14 cellular contexts compared by ENCODE assay signal in genomic region chr11:6362185-6362867, GRCh38. TPM values are rescaled to one million over a fixed set of nuclear protein-coding genes. Genes with fewer than 3 reads are reported as not detected.
DNase-seq lines count a peak whose midpoint lies in the region; ATAC-seq and TF ChIP-seq lines count a peak whose summit lies in the region.
"Had no signal": no experiment of that assay in that cellular context is flagged by ENCODE, and none has a peak within 500 bp of the region (broad histone marks: within the 10 kb centered on the region; RNA-seq: fewer than 3 reads in every experiment).

No MANE protein-coding gene starts in this region.

- H3K4me1 ChIP-seq in endodermal cell (ENCODE audit: control insufficient read depth, insufficient read depth, low read length) (no peaks in the 10 kb centered on the region), right atrium auricular region (peaks cover 0 to 14% of the 10 kb centered on the region in 2 donors), MM.1S (ENCODE audit: low read length) (no peaks in the 10 kb centered on the region)

- H3K27ac ChIP-seq in endodermal cell (ENCODE audit: low read depth, low read length) (no peak overlapping the region), right atrium auricular region (peak overlapping the region; percentile 59 to 87), MM.1S (ENCODE audit: low read length) (no peak overlapping the region)
- H3K27ac ChIP-seq: 22Rv1, SJCRH30, thyroid gland had no signal

- no peaks in the 10 kb centered on the region for H3K9me3 Mint-ChIP-seq in endodermal cell
- no peaks in the 10 kb centered on the region for H3K9me3 Mint-ChIP-seq in activated T-cell treated with anti-CD3 and anti-CD28 coated beads, Interleukin-2, amount 50 U/mL, for 4 hours
- H3K9me3 Mint-ChIP-seq: activated naive CD4-positive, alpha-beta T cell treated with anti-CD3 and anti-CD28 coated beads, Interleukin-2, amount 50 U/mL, for 24 hours; CD8-positive, alpha-beta T cell had no signal

- no peak overlapping the region for H3K4me3 ChIP-seq in endodermal cell (ENCODE audit: low read length)
- no peak overlapping the region for H3K4me3 ChIP-seq in right atrium auricular region
- H3K4me3 ChIP-seq in MM.1S (ENCODE audit: low read length), result no peak overlapping the region
- H3K4me3 ChIP-seq: SJCRH30, thyroid gland had no signal

- ATAC-seq in GM18907 (IDR thresholded peaks at IDR 0.05; ENCODE audit: unreplicated experiment), result no peak
- no peak for ATAC-seq in activated T-cell treated with anti-CD3 and anti-CD28 coated beads, Interleukin-2, amount 50 U/mL, for 4 hours

- H3K9ac ChIP-seq in endodermal cell (ENCODE audit: extremely low read depth, low read length, poor library complexity, severe bottlenecking) (no peak overlapping the region), MM.1S (ENCODE audit: low read length) (no peak overlapping the region)

- H3K36me3 Mint-ChIP-seq in endodermal cell (ENCODE audit: low read depth), result no peaks in the 10 kb centered on the region
- H3K36me3 Mint-ChIP-seq in activated T-cell treated with anti-CD3 and anti-CD28 coated beads, Interleukin-2, amount 50 U/mL, for 4 hours (ENCODE audit: insufficient read depth), result no peaks in the 10 kb centered on the region
- H3K36me3 Mint-ChIP-seq: activated naive CD4-positive, alpha-beta T cell treated with anti-CD3 and anti-CD28 coated beads, Interleukin-2, amount 50 U/mL, for 24 hours; CD8-positive, alpha-beta T cell had no signal

- peak; percentile 25 for DNase-seq in AG20443 (ENCODE audit: low spot score)
- no peak for DNase-seq in endodermal cell
- DNase-seq in right atrium auricular region (ENCODE audit: low spot score), result peak; percentile 77
- peak; percentile 85 for DNase-seq in posterior vena cava (ENCODE audit: low spot score)
- DNase-seq in MM.1S, result no peak
- no peak for DNase-seq in GM19238 (ENCODE audit: insufficient read length, low spot score)
- no peak for DNase-seq in activated T-cell treated with anti-CD3 and anti-CD28 coated beads, Interleukin-2, amount 50 U/mL, for 4 hours

- H3K36me3 ChIP-seq in endodermal cell (ENCODE audit: control insufficient read depth, insufficient read depth, low read length) (no peaks in the 10 kb centered on the region), right atrium auricular region (no peaks in the 10 kb centered on the region), MM.1S (replicated peaks; ENCODE audit: insufficient read depth, low read length) (no peaks in the 10 kb centered on the region)
- H3K36me3 ChIP-seq: SJCRH30, thyroid gland had no signal

- no peaks in the 10 kb centered on the region for H3K27me3 ChIP-seq in endodermal cell (ENCODE audit: control insufficient read depth, insufficient read depth, low read length, poor library complexity, severe bottlenecking)
- no peaks in the 10 kb centered on the region for H3K27me3 ChIP-seq in right atrium auricular region
- H3K27me3 ChIP-seq in MM.1S (replicated peaks; ENCODE audit: insufficient read depth, low read length), result no peaks in the 10 kb centered on the region
- H3K27me3 ChIP-seq: thyroid gland had no signal

- H3K9me2 ChIP-seq in MM.1S (replicated peaks; ENCODE audit: insufficient read depth, low read length), result no peaks in the 10 kb centered on the region

- peak overlapping the region; percentile 26 for H3K27ac Mint-ChIP-seq in endodermal cell
- H3K27ac Mint-ChIP-seq: activated CD4-positive, alpha-beta T cell treated with anti-CD3 and anti-CD28 coated beads for 36 hours; activated naive CD4-positive, alpha-beta T cell treated with anti-CD3 and anti-CD28 coated beads, Interleukin-2, amount 50 U/mL, for 24 hours; CD8-positive, alpha-beta T cell had no signal

- no peaks in the 10 kb centered on the region for H4K20me1 ChIP-seq in MM.1S (ENCODE audit: insufficient read depth, low read length)

- H2AFZ ChIP-seq in MM.1S (ENCODE audit: low read length), result no peak overlapping the region

- no peaks in the 10 kb centered on the region for H3K27me3 Mint-ChIP-seq in endodermal cell (ENCODE audit: insufficient read depth)
- H3K27me3 Mint-ChIP-seq in activated T-cell treated with anti-CD3 and anti-CD28 coated beads, Interleukin-2, amount 50 U/mL, for 4 hours (ENCODE audit: low read depth), result no peaks in the 10 kb centered on the region
- H3K27me3 Mint-ChIP-seq: activated CD4-positive, alpha-beta T cell treated with anti-CD3 and anti-CD28 coated beads for 36 hours; activated naive CD4-positive, alpha-beta T cell treated with anti-CD3 and anti-CD28 coated beads, Interleukin-2, amount 50 U/mL, for 24 hours had no signal

- TF ChIP-seq CTCF in endodermal cell (conservative IDR thresholded peaks at IDR 0.05) (no peak), right atrium auricular region (IDR thresholded peaks at IDR 0.05) (no peak), MM.1S (IDR thresholded peaks at IDR 0.05; ENCODE audit: low read length) (no peak)

- H3K9me3 ChIP-seq in endodermal cell (ENCODE audit: control insufficient read depth, low read length) (no peaks in the 10 kb centered on the region), right atrium auricular region (no peaks in the 10 kb centered on the region), MM.1S (replicated peaks; ENCODE audit: insufficient read depth, low read length) (no peaks in the 10 kb centered on the region)
- H3K9me3 ChIP-seq: SJCRH30, thyroid gland had no signal

- no peak overlapping the region for H3K4me2 ChIP-seq in MM.1S (ENCODE audit: low read depth, low read length)

- no peaks in the 10 kb centered on the region for H3K79me2 ChIP-seq in MM.1S (ENCODE audit: low read length)

- intact Hi-C loops in posterior vena cava (cut with DNase I), result loop anchor here (5.0 to 10.0 kb wide), 3 partner anchors 40 to 338 kb away; partner anchors contain the start of genes CAVIN3 (in 1 of the 2) and CCKBR (in 1 of the 2)

- WGBS in endodermal cell (ENCODE audit: insufficient coverage in 1 of 2, insufficient read length in 1 of 2), 2 experiments, result 93 to 100% methylated on average over 5 of the region's 5 CpGs

- peaks cover 6% of the 10 kb centered on the region for H3K4me1 Mint-ChIP-seq in endodermal cell
- H3K4me1 Mint-ChIP-seq in activated T-cell treated with anti-CD3 and anti-CD28 coated beads, Interleukin-2, amount 50 U/mL, for 4 hours (ENCODE audit: low read depth), result peaks cover under 1% of the 10 kb centered on the region

- H3F3A ChIP-seq in MM.1S (ENCODE audit: insufficient read depth, low read length), result no peaks in the 10 kb centered on the region

- H3K4me3 Mint-ChIP-seq in endodermal cell, result no peak overlapping the region
- no peak overlapping the region for H3K4me3 Mint-ChIP-seq in activated T-cell treated with anti-CD3 and anti-CD28 coated beads, Interleukin-2, amount 50 U/mL, for 4 hours
- H3K4me3 Mint-ChIP-seq: activated CD4-positive, alpha-beta T cell treated with anti-CD3 and anti-CD28 coated beads for 36 hours; activated naive CD4-positive, alpha-beta T cell treated with anti-CD3 and anti-CD28 coated beads, Interleukin-2, amount 50 U/mL, for 24 hours; CD8-positive, alpha-beta T cell had no signal

RNA-seq across cellular contexts. Expression of gene SMPD1, which starts 27.9 kb away (rescaled TPM):
- total RNA-seq in endodermal cell, result 10 to 100 TPM in 1 of 2 donors, 1 to 10 TPM in 1; 9.4 to 28.7 TPM
- polyA plus RNA-seq in endodermal cell (2013, experiment 1 of 2), result 18.4 TPM
- 18.3 TPM for polyA plus RNA-seq in endodermal cell (2013, experiment 2 of 2)
- 10 to 100 TPM; 44.5 to 71.7 TPM for total RNA-seq in right atrium auricular region
- total RNA-seq in posterior vena cava, result 10 to 100 TPM; 35.4 to 51.6 TPM
- 10 to 100 TPM; 13.1 to 18.2 (median 16.3) TPM for total RNA-seq in activated T-cell treated with anti-CD3 and anti-CD28 coated beads, Interleukin-2, amount 50 U/mL, for 4 hours

RNA-seq across cellular contexts. Expression of gene CAVIN3, which starts 42.0 kb away (rescaled TPM):
- total RNA-seq in endodermal cell (10 to 100 TPM; 42.2 to 70.2 TPM), right atrium auricular region (10 to 100 TPM; 84.8 to 86.7 TPM), posterior vena cava (100 to 1,000 TPM; 156 to 166 TPM)
- 21.8 TPM for polyA plus RNA-seq in endodermal cell (2013, experiment 1 of 2)
- polyA plus RNA-seq in endodermal cell (2013, experiment 2 of 2), result 22.9 TPM
- 10 to 100 TPM in 2 of 3 donors, 1 to 10 TPM in 1; 8.6 to 26.1 (median 14.0) TPM for total RNA-seq in activated T-cell treated with anti-CD3 and anti-CD28 coated beads, Interleukin-2, amount 50 U/mL, for 4 hours
- total RNA-seq: CD8-positive, alpha-beta T cell; SJCRH30 had no signal

RNA-seq across cellular contexts. Expression of gene APBB1, which starts 56.6 kb away (rescaled TPM):
- 10 to 100 TPM; 51.5 to 51.6 TPM for total RNA-seq in endodermal cell
- polyA plus RNA-seq in endodermal cell (2013, experiment 1 of 2), result 58.5 TPM
- polyA plus RNA-seq in endodermal cell (2013, experiment 2 of 2), result 58.3 TPM
- 10 to 100 TPM; 79.8 to 80.9 TPM for total RNA-seq in right atrium auricular region
- 10 to 100 TPM; 43.6 to 65.3 TPM for total RNA-seq in posterior vena cava
- total RNA-seq in activated T-cell treated with anti-CD3 and anti-CD28 coated beads, Interleukin-2, amount 50 U/mL, for 4 hours, result 10 to 100 TPM; 25.7 to 34.5 (median 27.9) TPM

Comparison
In these comparisons a context has a peak if more than half of its experiments do, and no peak if none do; other contexts are left out.
1. DNase-seq: peak in AG20443 (single experiment), right atrium auricular region (single experiment) and posterior vena cava (single experiment); none in endodermal cell (single experiment), MM.1S (single experiment), GM19238 (single experiment) and activated T-cell treated with anti-CD3 and anti-CD28 coated beads, Interleukin-2, amount 50 U/mL, for 4 hours (single experiment).
2. H3K27ac ChIP-seq: peak in right atrium auricular region (2 of 2); none in endodermal cell (single experiment) and MM.1S (single experiment).